8 cellular contexts compared by ENCODE assay signal in the genomic region with DNA sequence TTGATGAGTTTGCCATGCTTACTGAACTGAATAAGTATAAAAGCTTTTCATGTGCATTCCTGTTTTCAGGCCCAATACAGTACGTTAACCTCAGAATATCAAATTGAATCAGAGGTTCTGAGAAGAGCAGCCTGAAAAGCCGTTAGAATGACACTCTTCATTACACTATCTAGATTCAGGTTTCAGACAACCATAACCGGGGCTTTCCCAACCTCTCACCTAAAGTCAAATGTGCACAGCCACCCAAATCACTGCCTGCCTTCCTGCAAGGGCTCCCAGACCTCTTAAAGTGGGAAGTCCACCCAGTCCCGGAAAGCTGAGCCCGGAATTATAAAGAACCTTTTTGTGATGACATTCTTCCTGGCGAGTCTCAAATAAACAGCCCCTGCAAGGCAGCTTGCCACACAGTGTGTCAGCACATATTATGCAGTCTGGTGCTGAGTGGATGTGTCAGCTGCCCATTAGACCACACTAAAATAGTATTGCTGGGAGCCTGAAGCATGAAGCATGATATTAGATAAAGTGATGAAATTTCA.
DNase-seq lines count a peak whose midpoint lies in the region; ATAC-seq and TF ChIP-seq lines count a peak whose summit lies in the region.

No MANE protein-coding gene starts in this region.

- no peak overlapping the region for H3K27ac ChIP-seq in SJCRH30

- in situ Hi-C loops in GM13976 (cut with MboI; ENCODE audit: low sequenced_read_pairs, unreplicated experiment): no loop called here

- no peaks in the 10 kb centered on the region for H3K27me3 ChIP-seq in SJCRH30

- H3K4me1 ChIP-seq in SJCRH30: no peaks in the 10 kb centered on the region

- DNase-seq in GM13976 (ENCODE audit: low spot score): peak; percentile 33
- DNase-seq in GM20000 (ENCODE audit: low spot score): peak; percentile 42
- DNase-seq in fibroblast of mammary gland (ENCODE audit: low read depth): peak; percentile 3
- DNase-seq in SJCRH30: no peak
- DNase-seq in NCI-H1436 treated with DMSO at 0.1 percent for 48 hours (lab: John Stamatoyannopoulos, UW): no peak
- no peak for DNase-seq in DMS 273 (lab: John Stamatoyannopoulos, UW; ENCODE audit: unreplicated experiment)
- no peak for DNase-seq in activated effector memory CD4-positive, alpha-beta T cell treated with anti-CD3 and anti-CD28 coated beads, Interleukin-2, amount 50 U/mL, for 16 hours

- TF ChIP-seq CTCF in GM13976 (IDR thresholded peaks at IDR 0.05; ENCODE audit: borderline replicate concordance, control extremely low read depth, extremely low read depth, insufficient read depth, missing control alignments): no peak
- no peak for TF ChIP-seq CTCF in GM20000 (IDR thresholded peaks at IDR 0.05; ENCODE audit: extremely low read depth, missing control alignments)
- TF ChIP-seq CTCF in fibroblast of mammary gland (conservative IDR thresholded peaks at IDR 0.05; ENCODE audit: control insufficient read depth, insufficient read depth, low read depth, low read length): no peak

- H3K36me3 ChIP-seq in SJCRH30: no peaks in the 10 kb centered on the region

- peak; percentile 79 for ATAC-seq in HG03175 (IDR thresholded peaks at IDR 0.05; ENCODE audit: unreplicated experiment)

- H3K9me3 ChIP-seq in SJCRH30 (replicated peaks): no peaks in the 10 kb centered on the region

- H3K4me3 ChIP-seq in fibroblast of mammary gland (ENCODE audit: control insufficient read depth, low read depth, low read length) (no peak overlapping the region), SJCRH30 (no peak overlapping the region)

Comparison
In these comparisons a context has a peak if more than half of its experiments do, and no peak if none do; other contexts are left out.
1. DNase-seq: peak in GM13976 (single experiment), GM20000 (single experiment) and fibroblast of mammary gland (single experiment); none in SJCRH30 (0 of 2), NCI-H1436 treated with DMSO at 0.1 percent for 48 hours (single experiment), DMS 273 (single experiment) and activated effector memory CD4-positive, alpha-beta T cell treated with anti-CD3 and anti-CD28 coated beads, Interleukin-2, amount 50 U/mL, for 16 hours (single experiment).